1 cellular context compared by ENCODE assay signal in the genomic region with DNA sequence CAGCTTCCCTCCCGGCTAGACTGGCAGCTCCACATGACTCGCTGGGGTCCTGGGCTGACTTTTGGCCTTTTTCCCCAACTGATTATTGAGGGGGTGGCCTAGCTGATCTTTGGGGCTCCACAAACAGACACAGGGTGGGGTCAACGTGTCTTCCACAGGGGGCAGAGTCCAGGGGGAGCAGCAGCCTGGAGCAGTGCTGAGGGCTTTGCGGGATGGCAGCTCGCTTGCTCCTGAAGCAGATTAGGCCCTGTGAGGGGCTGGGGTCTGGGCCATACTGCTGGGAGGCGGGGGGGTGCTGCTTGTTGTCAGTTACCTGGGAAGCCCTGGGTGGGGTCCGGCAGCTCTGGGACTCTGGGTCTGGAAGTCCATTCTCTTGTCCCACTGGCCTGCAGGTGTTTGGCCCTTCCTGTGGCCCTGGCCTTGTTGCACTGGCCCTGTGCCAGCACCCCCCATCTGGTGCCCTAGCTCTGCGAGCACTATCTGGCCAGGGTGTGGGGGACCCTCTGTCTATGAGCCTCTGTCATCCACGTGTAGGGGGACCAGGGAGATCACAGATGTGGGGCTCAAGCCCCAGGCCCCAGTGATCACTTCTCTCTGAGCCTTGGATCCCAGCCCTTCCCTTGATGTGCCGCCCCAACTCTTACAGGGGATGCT.
TF ChIP-seq lines count a peak whose summit lies in the region.

No MANE protein-coding gene starts in this region.

TF ChIP-seq in WTC11, 78 proteins besides CTCF, POLR2A, EP300 and RAD21 (continued from another document):
- TF ChIP-seq, protein P1, sequence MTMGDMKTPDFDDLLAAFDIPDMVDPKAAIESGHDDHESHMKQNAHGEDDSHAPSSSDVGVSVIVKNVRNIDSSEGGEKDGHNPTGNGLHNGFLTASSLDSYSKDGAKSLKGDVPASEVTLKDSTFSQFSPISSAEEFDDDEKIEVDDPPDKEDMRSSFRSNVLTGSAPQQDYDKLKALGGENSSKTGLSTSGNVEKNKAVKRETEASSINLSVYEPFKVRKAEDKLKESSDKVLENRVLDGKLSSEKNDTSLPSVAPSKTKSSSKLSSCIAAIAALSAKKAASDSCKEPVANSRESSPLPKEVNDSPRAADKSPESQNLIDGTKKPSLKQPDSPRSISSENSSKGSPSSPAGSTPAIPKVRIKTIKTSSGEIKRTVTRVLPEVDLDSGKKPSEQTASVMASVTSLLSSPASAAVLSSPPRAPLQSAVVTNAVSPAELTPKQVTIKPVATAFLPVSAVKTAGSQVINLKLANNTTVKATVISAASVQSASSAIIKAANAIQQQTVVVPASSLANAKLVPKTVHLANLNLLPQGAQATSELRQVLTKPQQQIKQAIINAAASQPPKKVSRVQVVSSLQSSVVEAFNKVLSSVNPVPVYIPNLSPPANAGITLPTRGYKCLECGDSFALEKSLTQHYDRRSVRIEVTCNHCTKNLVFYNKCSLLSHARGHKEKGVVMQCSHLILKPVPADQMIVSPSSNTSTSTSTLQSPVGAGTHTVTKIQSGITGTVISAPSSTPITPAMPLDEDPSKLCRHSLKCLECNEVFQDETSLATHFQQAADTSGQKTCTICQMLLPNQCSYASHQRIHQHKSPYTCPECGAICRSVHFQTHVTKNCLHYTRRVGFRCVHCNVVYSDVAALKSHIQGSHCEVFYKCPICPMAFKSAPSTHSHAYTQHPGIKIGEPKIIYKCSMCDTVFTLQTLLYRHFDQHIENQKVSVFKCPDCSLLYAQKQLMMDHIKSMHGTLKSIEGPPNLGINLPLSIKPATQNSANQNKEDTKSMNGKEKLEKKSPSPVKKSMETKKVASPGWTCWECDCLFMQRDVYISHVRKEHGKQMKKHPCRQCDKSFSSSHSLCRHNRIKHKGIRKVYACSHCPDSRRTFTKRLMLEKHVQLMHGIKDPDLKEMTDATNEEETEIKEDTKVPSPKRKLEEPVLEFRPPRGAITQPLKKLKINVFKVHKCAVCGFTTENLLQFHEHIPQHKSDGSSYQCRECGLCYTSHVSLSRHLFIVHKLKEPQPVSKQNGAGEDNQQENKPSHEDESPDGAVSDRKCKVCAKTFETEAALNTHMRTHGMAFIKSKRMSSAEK (CRISPR knock-in tag; IDR thresholded peaks at IDR 0.05; ENCODE audit: borderline replicate concordance) = no peak
- TF ChIP-seq ZNF423 (CRISPR knock-in tag; IDR thresholded peaks at IDR 0.05) (no peak), NFYB (CRISPR knock-in tag; conservative IDR thresholded peaks at IDR 0.05; ENCODE audit: low read depth) (no peak)
